1 cellular context compared by ENCODE assay signal in the genomic region with DNA sequence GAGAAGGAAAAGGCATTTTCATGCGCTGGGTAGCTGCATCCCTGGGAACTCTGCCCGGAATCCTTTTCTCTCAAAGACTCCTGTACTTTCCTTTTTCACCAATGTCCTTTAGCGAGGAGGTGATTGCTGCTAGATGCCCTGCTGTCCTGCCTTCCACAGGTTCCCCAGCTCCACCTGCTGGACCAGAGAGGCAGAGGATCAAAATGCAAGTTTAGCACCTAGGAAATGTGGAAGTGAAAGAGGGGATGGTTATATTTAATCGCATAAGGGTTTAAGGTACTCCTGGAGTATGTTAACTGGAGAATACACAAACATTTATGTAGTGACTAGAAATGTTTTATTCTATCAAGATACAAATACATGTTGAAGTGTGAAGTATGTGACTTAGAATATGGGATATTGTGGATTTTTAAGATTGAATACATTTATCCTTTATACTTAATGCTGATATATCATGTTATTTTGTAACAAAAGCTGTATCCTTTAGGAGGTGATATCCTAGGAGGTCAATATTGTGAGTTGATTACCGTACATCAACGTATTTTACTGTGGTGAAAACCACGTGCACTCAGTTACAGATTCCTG.
TF ChIP-seq lines count a peak whose summit lies in the region.

No MANE protein-coding gene starts in this region.

TF ChIP-seq in HepG2, 621 proteins besides CTCF, POLR2A, EP300 and RAD21 (continued from another document):
- TF ChIP-seq, protein P1, sequence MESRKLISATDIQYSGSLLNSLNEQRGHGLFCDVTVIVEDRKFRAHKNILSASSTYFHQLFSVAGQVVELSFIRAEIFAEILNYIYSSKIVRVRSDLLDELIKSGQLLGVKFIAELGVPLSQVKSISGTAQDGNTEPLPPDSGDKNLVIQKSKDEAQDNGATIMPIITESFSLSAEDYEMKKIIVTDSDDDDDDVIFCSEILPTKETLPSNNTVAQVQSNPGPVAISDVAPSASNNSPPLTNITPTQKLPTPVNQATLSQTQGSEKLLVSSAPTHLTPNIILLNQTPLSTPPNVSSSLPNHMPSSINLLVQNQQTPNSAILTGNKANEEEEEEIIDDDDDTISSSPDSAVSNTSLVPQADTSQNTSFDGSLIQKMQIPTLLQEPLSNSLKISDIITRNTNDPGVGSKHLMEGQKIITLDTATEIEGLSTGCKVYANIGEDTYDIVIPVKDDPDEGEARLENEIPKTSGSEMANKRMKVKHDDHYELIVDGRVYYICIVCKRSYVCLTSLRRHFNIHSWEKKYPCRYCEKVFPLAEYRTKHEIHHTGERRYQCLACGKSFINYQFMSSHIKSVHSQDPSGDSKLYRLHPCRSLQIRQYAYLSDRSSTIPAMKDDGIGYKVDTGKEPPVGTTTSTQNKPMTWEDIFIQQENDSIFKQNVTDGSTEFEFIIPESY (CRISPR knock-in tag; IDR thresholded peaks at IDR 0.05), result 0 out of 2 replicates have a peak, but pooled peaks have one; percentile 11
- TF ChIP-seq DMAP1 (CRISPR knock-in tag; IDR thresholded peaks at IDR 0.05) (no peak), SP2 (CRISPR knock-in tag; IDR thresholded peaks at IDR 0.05) (no peak), IRF2 (CRISPR knock-in tag; IDR thresholded peaks at IDR 0.05) (no peak), ELF1 (CRISPR knock-in tag; IDR thresholded peaks at IDR 0.05) (no peak), PCBP1 (IDR thresholded peaks at IDR 0.05; ENCODE audit: borderline replicate concordance, low read depth, low read length) (no peak), RORA (CRISPR knock-in tag; IDR thresholded peaks at IDR 0.05) (no peak), CBX1 (IDR thresholded peaks at IDR 0.05; ENCODE audit: low read depth) (no peak), RBM39 (IDR thresholded peaks at IDR 0.05; ENCODE audit: low read depth, low read length, poor library complexity, severe bottlenecking) (no peak), SOX5 (CRISPR knock-in tag; IDR thresholded peaks at IDR 0.05; ENCODE audit: borderline replicate concordance) (0 out of 2 replicates have a peak, but pooled peaks have one; percentile 13)
- TF ChIP-seq, protein P2, sequence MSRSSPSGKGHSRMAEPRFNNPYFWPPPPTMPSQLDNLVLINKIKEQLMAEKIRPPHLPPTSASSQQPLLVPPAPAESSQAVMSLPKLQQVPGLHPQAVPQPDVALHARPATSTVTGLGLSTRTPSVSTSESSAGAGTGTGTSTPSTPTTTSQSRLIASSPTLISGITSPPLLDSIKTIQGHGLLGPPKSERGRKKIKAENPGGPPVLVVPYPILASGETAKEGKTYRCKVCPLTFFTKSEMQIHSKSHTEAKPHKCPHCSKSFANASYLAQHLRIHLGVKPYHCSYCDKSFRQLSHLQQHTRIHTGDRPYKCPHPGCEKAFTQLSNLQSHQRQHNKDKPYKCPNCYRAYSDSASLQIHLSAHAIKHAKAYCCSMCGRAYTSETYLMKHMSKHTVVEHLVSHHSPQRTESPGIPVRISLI (CRISPR knock-in tag; IDR thresholded peaks at IDR 0.05; ENCODE audit: borderline replicate concordance), result no peak
